22 cellular contexts compared by ENCODE assay signal in genomic region chr13:81874253-81874652, GRCh38.
"Had no signal": no experiment of that assay in that cellular context is flagged by ENCODE, and none has a peak within 500 bp of the region (broad histone marks: within the 10 kb centered on the region; RNA-seq: fewer than 3 reads in every experiment).

No MANE protein-coding gene starts in this region.

- H3K4me3 Mint-ChIP-seq: activated CD4-positive, alpha-beta T cell treated with anti-CD3 and anti-CD28 coated beads, Interleukin-2, amount 10 ng/mL, durations not matched to agents 7 days and 5 days; activated CD8-positive, alpha-beta T cell treated with anti-CD3 and anti-CD28 coated beads, Interleukin-2, amount 10 ng/mL, durations not matched to agents 7 days and 5 days; activated naive CD8-positive, alpha-beta T cell treated with anti-CD3 and anti-CD28 coated beads, Interleukin-2, amount 10 ng/mL, durations not matched to agents 7 days and 5 days; activated T-cell treated with anti-CD3 and anti-CD28 coated beads, Interleukin-2, amount 50 U/mL, for 24 hours; nephron progenitor cell; stimulated activated naive CD8-positive, alpha-beta T cell treated with anti-CD3 and anti-CD28 coated beads, Interleukin-15, Interleukin-2, amounts not matched to agents 100 ng/mL and 50 ng/mL, for 24 hours had no signal

- ATAC-seq: activated CD8-positive, alpha-beta T cell treated with anti-CD3 and anti-CD28 coated beads, Interleukin-2, amount 10 ng/mL, durations not matched to agents 7 days and 5 days; body of pancreas; heart right ventricle; left lobe of liver had no signal

- H3K36me3 Mint-ChIP-seq: activated naive CD8-positive, alpha-beta T cell treated with anti-CD3 and anti-CD28 coated beads, Interleukin-2, amount 10 ng/mL, durations not matched to agents 7 days and 5 days had no signal

- DNase-seq: activated CD4-positive, alpha-beta T cell treated with anti-CD3 and anti-CD28 coated beads, Interleukin-2, amount 10 ng/mL, durations not matched to agents 7 days and 5 days; activated CD8-positive, alpha-beta T cell treated with anti-CD3 and anti-CD28 coated beads, Interleukin-2, amount 10 ng/mL, durations not matched to agents 7 days and 5 days; activated naive CD4-positive, alpha-beta T cell treated with Interleukin-2 at 50 U/mL for 16 hours; activated naive CD8-positive, alpha-beta T cell treated with anti-CD3 and anti-CD28 coated beads, Interleukin-2, amount 10 ng/mL, durations not matched to agents 7 days and 5 days; activated T-cell treated with anti-CD3 and anti-CD28 coated beads, Interleukin-2, amount 50 U/mL, for 24 hours; body of pancreas; dermis blood vessel endothelial cell; effector memory CD4-positive, alpha-beta T cell; esophagus squamous epithelium; heart right ventricle; kidney; nephron progenitor cell; occipital lobe; transverse colon had no signal

- H3K9me3 ChIP-seq: body of pancreas, esophagus squamous epithelium, heart right ventricle, prostate gland, right atrium auricular region, suprapubic skin, transverse colon, vagina had no signal

- H3K27ac Mint-ChIP-seq: activated CD4-positive, alpha-beta T cell treated with anti-CD3 and anti-CD28 coated beads, Interleukin-2, amount 10 ng/mL, durations not matched to agents 7 days and 5 days; activated CD8-positive, alpha-beta T cell treated with anti-CD3 and anti-CD28 coated beads, Interleukin-2, amount 10 ng/mL, durations not matched to agents 7 days and 5 days; activated naive CD8-positive, alpha-beta T cell treated with anti-CD3 and anti-CD28 coated beads, Interleukin-2, amount 10 ng/mL, durations not matched to agents 7 days and 5 days; activated T-cell treated with anti-CD3 and anti-CD28 coated beads, Interleukin-2, amount 50 U/mL, for 24 hours; activated T-helper 2 cell treated with anti-CD3 and anti-CD28 coated beads, Interferon-gamma antibody, Interleukin-2, Interleukin-4, amounts not matched to agents 10 μg/mL and 5 μg/mL and 100 μg/mL, durations not matched to agents 14 hours and 24 hours and 36 hours; nephron progenitor cell; stimulated activated naive CD8-positive, alpha-beta T cell treated with anti-CD3 and anti-CD28 coated beads, Interleukin-15, Interleukin-2, amounts not matched to agents 100 ng/mL and 50 ng/mL, for 24 hours had no signal

- H3K27ac ChIP-seq: body of pancreas, esophagus squamous epithelium, heart right ventricle, prostate gland, right atrium auricular region, suprapubic skin, transverse colon, vagina had no signal

- H3K4me1 Mint-ChIP-seq: activated CD4-positive, alpha-beta T cell treated with anti-CD3 and anti-CD28 coated beads, Interleukin-2, amount 10 ng/mL, durations not matched to agents 7 days and 5 days; activated naive CD8-positive, alpha-beta T cell treated with anti-CD3 and anti-CD28 coated beads, Interleukin-2, amount 10 ng/mL, durations not matched to agents 7 days and 5 days; nephron progenitor cell had no signal

- H3K4me3 ChIP-seq: body of pancreas, esophagus squamous epithelium, heart right ventricle, lung, prostate gland, right atrium auricular region, suprapubic skin, transverse colon, vagina had no signal

- H3K27me3 Mint-ChIP-seq: activated CD4-positive, alpha-beta T cell treated with anti-CD3 and anti-CD28 coated beads, Interleukin-2, amount 10 ng/mL, durations not matched to agents 7 days and 5 days; activated naive CD8-positive, alpha-beta T cell treated with anti-CD3 and anti-CD28 coated beads, Interleukin-2, amount 10 ng/mL, durations not matched to agents 7 days and 5 days; activated T-cell treated with anti-CD3 and anti-CD28 coated beads, Interleukin-2, amount 50 U/mL, for 24 hours; stimulated activated naive CD8-positive, alpha-beta T cell treated with anti-CD3 and anti-CD28 coated beads, Interleukin-15, Interleukin-2, amounts not matched to agents 100 ng/mL and 50 ng/mL, for 24 hours had no signal

- H3K9me3 Mint-ChIP-seq: nephron progenitor cell had no signal

- H3K27me3 ChIP-seq: body of pancreas, esophagus squamous epithelium, heart right ventricle, right atrium auricular region, suprapubic skin, transverse colon, vagina had no signal

- H3K4me1 ChIP-seq: body of pancreas, esophagus squamous epithelium, heart right ventricle, prostate gland, right atrium auricular region, suprapubic skin, transverse colon, vagina had no signal

- H3K36me3 ChIP-seq: esophagus squamous epithelium, heart right ventricle, prostate gland, right atrium auricular region, suprapubic skin, transverse colon, vagina had no signal
